Comparison of ENCODE assay signal across 13 cellular contexts in genomic region chr11:127993788-127994187, GRCh38.
A peak's percentile ranks its signal among the peaks of the same experiment; 100 is the strongest.
DNase-seq lines count a peak whose midpoint lies in the region; ATAC-seq and TF ChIP-seq lines count a peak whose summit lies in the region.
"Had no signal": no experiment of that assay in that cellular context is flagged by ENCODE, and none has a peak within 500 bp of the region (broad histone marks: within the 10 kb centered on the region; RNA-seq: fewer than 3 reads in every experiment).

No MANE protein-coding gene starts in this region.

- no peaks in the 10 kb centered on the region for H3K9me3 Mint-ChIP-seq in activated CD4-positive, alpha-beta T cell treated with anti-CD3 and anti-CD28 coated beads for 36 hours (ENCODE audit: low read depth)
- H3K9me3 Mint-ChIP-seq in stimulated activated memory B cell treated with anti-CD40 and anti-IgM and Interleukin-4, amounts not matched to agents 10 μg/mL and 1 μg/mL and 100 μg/mL, for 72 hours = no peaks in the 10 kb centered on the region
- no peaks in the 10 kb centered on the region for H3K9me3 Mint-ChIP-seq in naive thymus-derived CD4-positive, alpha-beta T cell
- H3K9me3 Mint-ChIP-seq: nephron had no signal

- H3K27me3 Mint-ChIP-seq in activated CD4-positive, alpha-beta T cell treated with anti-CD3 and anti-CD28 coated beads for 36 hours = peaks cover 15% of the 10 kb centered on the region
- H3K27me3 Mint-ChIP-seq in stimulated activated memory B cell treated with anti-CD40 and anti-IgM and Interleukin-4, amounts not matched to agents 10 μg/mL and 1 μg/mL and 100 μg/mL, for 72 hours = peaks cover 10% of the 10 kb centered on the region
- H3K27me3 Mint-ChIP-seq in naive thymus-derived CD4-positive, alpha-beta T cell = peaks cover 11 to 41% (median 27%) of the 10 kb centered on the region in 5 donors

- no peaks in the 10 kb centered on the region for H3K4me1 ChIP-seq in OCI-LY7 (ENCODE audit: insufficient read depth, low read length, poor library complexity, severe bottlenecking)
- H3K4me1 ChIP-seq in foreskin keratinocyte = no peaks in the 10 kb centered on the region
- H3K4me1 ChIP-seq in naive thymus-derived CD4-positive, alpha-beta T cell (ENCODE audit: control insufficient read depth in 2 of 2, insufficient read depth in 2 of 2, low read length in 2 of 2) = no peaks in the 10 kb centered on the region
- H3K4me1 ChIP-seq: thyroid gland had no signal

- H3K36me3 ChIP-seq in OCI-LY7 (ENCODE audit: insufficient read depth, low read length) = no peaks in the 10 kb centered on the region
- no peaks in the 10 kb centered on the region for H3K36me3 ChIP-seq in naive thymus-derived CD4-positive, alpha-beta T cell (ENCODE audit: control insufficient read depth in 2 of 3, insufficient read depth in 3 of 3, low read length in 3 of 3)
- H3K36me3 ChIP-seq: thyroid gland had no signal

- H3K79me2 ChIP-seq in OCI-LY7 (ENCODE audit: insufficient read depth, low read depth, low read length) = no peaks in the 10 kb centered on the region

- no peaks in the 10 kb centered on the region for H4K20me1 ChIP-seq in OCI-LY7 (ENCODE audit: insufficient read depth, low read length)

- no peaks in the 10 kb centered on the region for H3K4me1 Mint-ChIP-seq in activated CD4-positive, alpha-beta T cell treated with anti-CD3 and anti-CD28 coated beads for 36 hours
- H3K4me1 Mint-ChIP-seq in stimulated activated memory B cell treated with anti-CD40 and anti-IgM and Interleukin-4, amounts not matched to agents 10 μg/mL and 1 μg/mL and 100 μg/mL, for 72 hours = no peaks in the 10 kb centered on the region
- H3K4me1 Mint-ChIP-seq in naive thymus-derived CD4-positive, alpha-beta T cell = no peaks in the 10 kb centered on the region
- H3K4me1 Mint-ChIP-seq: nephron had no signal

- no peaks in the 10 kb centered on the region for H3K9me3 ChIP-seq in OCI-LY7 (ENCODE audit: low read length)
- no peaks in the 10 kb centered on the region for H3K9me3 ChIP-seq in naive thymus-derived CD4-positive, alpha-beta T cell (ENCODE audit: control insufficient read depth in 2 of 3, low read length in 3 of 3)
- H3K9me3 ChIP-seq: thyroid gland had no signal

- peak; percentile 21 for DNase-seq in activated CD4-positive, alpha-beta T cell treated with anti-CD3 and anti-CD28 coated beads for 36 hours
- no peak for DNase-seq in activated CD4-positive, alpha-beta T cell treated with anti-CD3 and anti-CD28 coated beads, Interleukin-2, amount 50 U/mL, for 48 hours
- DNase-seq in OCI-LY7 (ENCODE audit: low spot score) (no peak), foreskin keratinocyte (no peak)
- DNase-seq in naive thymus-derived CD4-positive, alpha-beta T cell = no peak
- DNase-seq: activated effector memory CD4-positive, alpha-beta T cell treated with anti-CD3 and anti-CD28 coated beads, Interleukin-2, amount 50 U/mL, for 16 hours; NK-92 treated with Interleukin-12 subunit alpha and Interleukin-12 subunit beta, amount 100 ng/mL, for 24 hours; SHP77 treated with DMSO at 0.1 percent for 48 hours; thyroid gland had no signal

- intact Hi-C loops in activated CD4-positive, alpha-beta T cell treated with anti-CD3 and anti-CD28 coated beads for 36 hours (cut with DNase I, micrococcal nuclease) = loop anchor here in 1 of 2 experiments (10.0 kb wide), 1 partner anchor 149 kb away; no protein-coding TSS in a partner anchor
- intact Hi-C loops in OCI-LY7 (cut with micrococcal nuclease; ENCODE audit: unreplicated experiment) = no loop called here
- intact Hi-C loops in naive thymus-derived CD4-positive, alpha-beta T cell (cut with micrococcal nuclease) = no loop called here

- TF ChIP-seq CTCF in OCI-LY7 (conservative IDR thresholded peaks at IDR 0.05; ENCODE audit: low read length) (0 out of 2 replicates have a peak, but pooled peaks have one; percentile 27), foreskin keratinocyte (conservative IDR thresholded peaks at IDR 0.05) (no peak)

- H3K36me3 Mint-ChIP-seq in activated CD4-positive, alpha-beta T cell treated with anti-CD3 and anti-CD28 coated beads for 36 hours (ENCODE audit: low read depth) = no peaks in the 10 kb centered on the region
- no peaks in the 10 kb centered on the region for H3K36me3 Mint-ChIP-seq in stimulated activated memory B cell treated with anti-CD40 and anti-IgM and Interleukin-4, amounts not matched to agents 10 μg/mL and 1 μg/mL and 100 μg/mL, for 72 hours
- no peaks in the 10 kb centered on the region for H3K36me3 Mint-ChIP-seq in naive thymus-derived CD4-positive, alpha-beta T cell

- POLR2A ChIA-PET in activated CD4-positive, alpha-beta T cell treated with anti-CD3 and anti-CD28 coated beads for 36 hours (lab: Charles Lee) = no interaction called here
- POLR2A ChIA-PET in OCI-LY7 (lab: Charles Lee) = no interaction called here
- POLR2A ChIA-PET in naive thymus-derived CD4-positive, alpha-beta T cell (lab: Charles Lee) = no interaction called here

- H2AFZ ChIP-seq in OCI-LY7 (ENCODE audit: low read length) = no peak overlapping the region

- no peaks in the 10 kb centered on the region for H3K27me3 ChIP-seq in foreskin keratinocyte
- H3K27me3 ChIP-seq in naive thymus-derived CD4-positive, alpha-beta T cell (ENCODE audit: control insufficient read depth in 2 of 2, insufficient read depth in 2 of 2, low read length in 2 of 2) = no peaks in the 10 kb centered on the region
- H3K27me3 ChIP-seq: thyroid gland had no signal

- no peak overlapping the region for H3K4me2 ChIP-seq in OCI-LY7 (ENCODE audit: low read length)

- no peak for ATAC-seq in activated CD4-positive, alpha-beta T cell treated with anti-CD3 and anti-CD28 coated beads for 36 hours
- ATAC-seq in foreskin keratinocyte (peak; percentile 33), GM21360 (IDR thresholded peaks at IDR 0.05; ENCODE audit: unreplicated experiment) (no peak)
- ATAC-seq in stimulated activated memory B cell treated with anti-CD40 and anti-IgM and Interleukin-4, amounts not matched to agents 10 μg/mL and 1 μg/mL and 100 μg/mL, for 72 hours = peak; percentile 34
- ATAC-seq in naive thymus-derived CD4-positive, alpha-beta T cell = no peak
- no peak for ATAC-seq in activated CD4-positive, CD25-positive, alpha-beta regulatory T cell treated with anti-CD3 and anti-CD28 coated beads, Interleukin-2, amount 50 U/mL, for 24 hours

- no peak overlapping the region for H3K27ac Mint-ChIP-seq in activated CD4-positive, alpha-beta T cell treated with anti-CD3 and anti-CD28 coated beads for 36 hours
- no peak overlapping the region for H3K27ac Mint-ChIP-seq in stimulated activated memory B cell treated with anti-CD40 and anti-IgM and Interleukin-4, amounts not matched to agents 10 μg/mL and 1 μg/mL and 100 μg/mL, for 72 hours
- peak overlapping the region in 1 of 9 donors; percentile 55 for H3K27ac Mint-ChIP-seq in naive thymus-derived CD4-positive, alpha-beta T cell
- H3K27ac Mint-ChIP-seq: nephron had no signal

- BruUV-seq in OCI-LY7 (replicated peaks; lab: Mats Ljungman, UMichigan) = no TSS peak

- H3K9me2 ChIP-seq in OCI-LY7 (ENCODE audit: insufficient read depth, low read length) = no peaks in the 10 kb centered on the region

- H3K27ac ChIP-seq in OCI-LY7 (ENCODE audit: low read depth, low read length, poor library complexity, severe bottlenecking) (no peak overlapping the region), foreskin keratinocyte (no peak overlapping the region)
- no peak overlapping the region for H3K27ac ChIP-seq in naive thymus-derived CD4-positive, alpha-beta T cell (ENCODE audit: low read depth, low read length)
- H3K27ac ChIP-seq: thyroid gland had no signal

- no peak overlapping the region for H3K4me3 ChIP-seq in OCI-LY7 (ENCODE audit: low read depth, low read length, poor library complexity, severe bottlenecking)
- H3K4me3 ChIP-seq in naive thymus-derived CD4-positive, alpha-beta T cell (ENCODE audit: low read length) = no peak overlapping the region
- H3K4me3 ChIP-seq: thyroid gland had no signal

- H3K4me3 Mint-ChIP-seq in activated CD4-positive, alpha-beta T cell treated with anti-CD3 and anti-CD28 coated beads for 36 hours = no peak overlapping the region
- H3K4me3 Mint-ChIP-seq in stimulated activated memory B cell treated with anti-CD40 and anti-IgM and Interleukin-4, amounts not matched to agents 10 μg/mL and 1 μg/mL and 100 μg/mL, for 72 hours = no peak overlapping the region
- no peak overlapping the region for H3K4me3 Mint-ChIP-seq in naive thymus-derived CD4-positive, alpha-beta T cell
- H3K4me3 Mint-ChIP-seq: nephron had no signal

- CTCF ChIA-PET in activated CD4-positive, alpha-beta T cell treated with anti-CD3 and anti-CD28 coated beads for 36 hours (lab: Charles Lee) = no interaction called here
- CTCF ChIA-PET in OCI-LY7 (lab: Charles Lee; ENCODE audit: unreplicated experiment) = no interaction called here
- CTCF ChIA-PET in naive thymus-derived CD4-positive, alpha-beta T cell (lab: Charles Lee) = no interaction called here

Comparison
In these comparisons a context has a peak if more than half of its experiments do, and no peak if none do; other contexts are left out.
1. ATAC-seq: peak in foreskin keratinocyte (single experiment) and stimulated activated memory B cell treated with anti-CD40 and anti-IgM and Interleukin-4, amounts not matched to agents 10 μg/mL and 1 μg/mL and 100 μg/mL, for 72 hours (single experiment); none in activated CD4-positive, alpha-beta T cell treated with anti-CD3 and anti-CD28 coated beads for 36 hours (single experiment), GM21360 (single experiment), naive thymus-derived CD4-positive, alpha-beta T cell (single experiment) and activated CD4-positive, CD25-positive, alpha-beta regulatory T cell treated with anti-CD3 and anti-CD28 coated beads, Interleukin-2, amount 50 U/mL, for 24 hours (0 of 2).